ENCODE assay signal across 9 cellular contexts in the genomic region with DNA sequence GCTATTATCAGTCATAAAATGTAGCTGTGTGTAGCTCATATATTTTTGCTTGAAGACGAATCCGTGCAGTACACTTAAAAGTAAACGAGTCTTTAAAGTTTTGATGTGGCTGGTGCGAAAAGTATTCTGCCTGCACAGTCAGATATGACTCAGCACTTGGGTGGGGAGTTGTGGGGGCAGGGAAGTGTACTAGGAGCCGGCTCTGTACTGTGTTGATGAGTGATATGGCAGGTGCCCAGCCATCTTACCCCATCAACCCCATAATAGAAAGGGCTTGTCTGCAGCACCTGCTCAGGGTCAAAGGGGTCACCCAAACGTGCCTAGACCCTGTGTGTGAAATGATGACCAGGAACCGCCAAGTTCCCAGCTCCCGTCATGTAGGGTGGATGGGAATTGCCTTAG. TPM values are rescaled to one million over a fixed set of nuclear protein-coding genes. Genes with fewer than 3 reads are reported as not detected.
DNase-seq lines count a peak whose midpoint lies in the region; ATAC-seq and TF ChIP-seq lines count a peak whose summit lies in the region.
"Had no signal": no experiment of that assay in that cellular context is flagged by ENCODE, and none has a peak within 500 bp of the region (broad histone marks: within the 10 kb centered on the region; RNA-seq: fewer than 3 reads in every experiment).

No MANE protein-coding gene starts in this region.

- DNase-seq in CD1c-positive myeloid dendritic cell (ENCODE audit: extremely low spot score) (peak; percentile 13), NCI-H774 (lab: John Stamatoyannopoulos, UW) (peak; percentile 14), hepatocyte (ENCODE audit: low spot score) (peak; percentile 68), HuH-7.5 (ENCODE audit: low spot score) (no peak)
- DNase-seq in stimulated activated CD8-positive, alpha-beta memory T cell treated with anti-CD3 and anti-CD28 coated beads, Interleukin-7, amount 100 ng/mL, for 48 hours (ENCODE audit: extremely low read depth in 1 of 2, low read depth in 1 of 2): peak; percentile 43 to 75

- H3K9me2 ChIP-seq in hepatocyte (replicated peaks; ENCODE audit: insufficient read depth): no peaks in the 10 kb centered on the region

- no peak overlapping the region for H3K4me3 ChIP-seq in hepatocyte
- H3K4me3 ChIP-seq: HAP-1 had no signal

- TF ChIP-seq CTCF in hepatocyte (IDR thresholded peaks at IDR 0.05; ENCODE audit: poor library complexity): no peak

- H3K36me3 ChIP-seq in hepatocyte (replicated peaks; ENCODE audit: insufficient read depth, low read depth): no peaks in the 10 kb centered on the region

- no peaks in the 10 kb centered on the region for H3K4me1 Mint-ChIP-seq in activated T-helper 17 cell treated with anti-CD3 and anti-CD28 coated beads, Interleukin-2, amount 50 U/mL, for 72 hours

- no peak overlapping the region for H3K27ac ChIP-seq in hepatocyte

- H3K27me3 Mint-ChIP-seq in activated T-helper 17 cell treated with anti-CD3 and anti-CD28 coated beads, Interleukin-2, amount 50 U/mL, for 72 hours: peaks cover 4% of the 10 kb centered on the region

- no peaks in the 10 kb centered on the region for H3K4me1 ChIP-seq in hepatocyte (ENCODE audit: insufficient read depth)
- H3K4me1 ChIP-seq: HAP-1 had no signal

- no peaks in the 10 kb centered on the region for H3K9me3 ChIP-seq in hepatocyte (ENCODE audit: low read depth)
- H3K9me3 ChIP-seq: HAP-1 had no signal

- peaks cover 2% of the 10 kb centered on the region for H3K79me2 ChIP-seq in hepatocyte

- no peak overlapping the region for H2AFZ ChIP-seq in hepatocyte

- no peaks in the 10 kb centered on the region for H4K20me1 ChIP-seq in hepatocyte (ENCODE audit: insufficient read depth, poor library complexity, severe bottlenecking)

- H3K9me3 Mint-ChIP-seq in activated T-helper 17 cell treated with anti-CD3 and anti-CD28 coated beads, Interleukin-2, amount 50 U/mL, for 72 hours: no peaks in the 10 kb centered on the region

- peaks cover 44% of the 10 kb centered on the region for H3K36me3 Mint-ChIP-seq in activated T-helper 17 cell treated with anti-CD3 and anti-CD28 coated beads, Interleukin-2, amount 50 U/mL, for 72 hours (ENCODE audit: low read depth)

- no peak overlapping the region for H3K4me2 ChIP-seq in hepatocyte

- WGBS in hepatocyte (ENCODE audit: low lambda C conversion rate, missing lambda C conversion rate): 47% methylated on average over 8 of the region's 8 CpGs

- H3K27ac Mint-ChIP-seq in activated T-helper 17 cell treated with anti-CD3 and anti-CD28 coated beads, Interleukin-2, amount 50 U/mL, for 72 hours: no peak overlapping the region

- no peaks in the 10 kb centered on the region for H3K27me3 ChIP-seq in hepatocyte

- ATAC-seq in GM21526 (IDR thresholded peaks at IDR 0.05; ENCODE audit: low FRiP score, unreplicated experiment) (peak; percentile 76), HG02840 (IDR thresholded peaks at IDR 0.05; ENCODE audit: low FRiP score, unreplicated experiment) (no peak)
- ATAC-seq in activated T-helper 17 cell treated with anti-CD3 and anti-CD28 coated beads, Interleukin-2, amount 50 U/mL, for 72 hours (replicated peaks): peak; percentile 96

- H3K4me3 Mint-ChIP-seq in activated T-helper 17 cell treated with anti-CD3 and anti-CD28 coated beads, Interleukin-2, amount 50 U/mL, for 72 hours: no peak overlapping the region

RNA-seq across cellular contexts. Expression of gene BCL2L11, which starts 47.8 kb away (rescaled TPM):
- total RNA-seq in activated T-helper 17 cell treated with anti-CD3 and anti-CD28 coated beads, Interleukin-2, amount 50 U/mL, for 72 hours: 10 to 100 TPM; 12.9 to 13.4 TPM
- 25.3 and 26.5 TPM in 2 replicates for total RNA-seq in hepatocyte
- 12.3 and 13.0 TPM in 2 replicates for polyA plus RNA-seq in hepatocyte
